In the genomic region with DNA sequence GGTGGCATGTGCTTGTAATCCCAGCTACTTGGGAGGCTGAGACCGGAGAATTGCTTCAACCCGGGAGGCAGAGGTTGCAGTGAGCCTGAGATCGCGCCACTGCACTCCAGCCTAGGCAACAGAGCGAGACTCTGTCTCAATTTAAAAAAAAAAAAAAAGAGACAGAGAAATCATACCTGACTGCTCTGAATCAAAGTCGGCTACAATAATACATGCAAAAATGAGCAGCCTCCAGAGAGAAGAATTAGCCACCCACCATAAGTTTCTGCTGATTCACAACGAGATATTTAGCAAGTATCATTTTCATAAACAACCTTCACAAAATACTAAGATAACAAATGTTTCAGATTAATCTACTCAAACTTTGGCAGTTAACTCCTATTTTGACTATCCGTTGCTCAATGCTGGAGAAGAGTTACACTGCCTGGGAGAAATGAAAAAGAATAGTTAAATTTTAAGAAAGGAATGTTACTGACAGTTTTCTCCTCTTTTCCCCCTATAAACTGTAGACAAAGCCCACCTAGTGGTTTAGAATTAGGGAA, we compare ENCODE assay signal across 11 cellular contexts. TPM values are rescaled to one million over a fixed set of nuclear protein-coding genes. Genes with fewer than 3 reads are reported as not detected.
DNase-seq lines count a peak whose midpoint lies in the region; ATAC-seq and TF ChIP-seq lines count a peak whose summit lies in the region.
"Had no signal": no experiment of that assay in that cellular context is flagged by ENCODE, and none has a peak within 500 bp of the region (broad histone marks: within the 10 kb centered on the region; RNA-seq: fewer than 3 reads in every experiment).

No MANE protein-coding gene starts in this region.

- CTCF ChIA-PET in SK-N-SH (lab: Yijun Ruan, JAX): interaction anchor here (1.5 to 1.8 kb wide), 2 partner anchors 20 to 91 kb away, joined by 3 to 5 read pairs; no protein-coding TSS in a partner anchor
- CTCF ChIA-PET in RWPE1 (lab: Yijun Ruan, JAX): interaction anchor here (0.6 kb wide), 1 partner anchor 37 kb away, joined by 3 read pairs; no protein-coding TSS in a partner anchor
- CTCF ChIA-PET in Calu3 (lab: Charles Lee): interaction anchor here (0.7 to 2.2 kb wide), 2 partner anchors 17 to 30 kb away, joined by 5 read pairs; a partner anchor contains a TSS

- TF ChIP-seq RAD21 in SK-N-SH (IDR thresholded peaks at IDR 0.05; ENCODE audit: low read length): no peak

- no peak overlapping the region for H3K4me3 Mint-ChIP-seq in Calu3 (ENCODE audit: low read depth, unreplicated experiment)

- no peak overlapping the region; the same call in 1 of the 2 replicates for H2AFZ ChIP-seq in SK-N-SH (ENCODE audit: low read depth)

- H3K4me3 ChIP-seq in SK-N-SH (ENCODE audit: low read depth in 2 of 2, low read length in 1 of 2) (peak overlapping the region in 1 of 2 experiments; percentile 93; a peak in 3 of 4 replicates), fibroblast of villous mesenchyme (ENCODE audit: low read depth, low read length) (no peak overlapping the region), vagina (no peak overlapping the region)

- H3K36me3 ChIP-seq in SK-N-SH (replicated peaks in 1 of 2; ENCODE audit: control insufficient read depth in 1 of 2, insufficient read depth in 2 of 2, low read length in 1 of 2): no peaks in the 10 kb centered on the region
- no peaks in the 10 kb centered on the region for H3K36me3 ChIP-seq in vagina
- H3K36me3 ChIP-seq: gastrocnemius medialis had no signal

- no peak for DNase-seq in SK-N-SH
- DNase-seq in RWPE1 (ENCODE audit: low spot score): no peak
- DNase-seq in fibroblast of villous mesenchyme (ENCODE audit: low read depth): peak; percentile 11
- no peak for DNase-seq in vagina (ENCODE audit: extremely low spot score in 2 of 2)
- DNase-seq in NCI-H2081 (lab: John Stamatoyannopoulos, UW): no peak
- no peak for DNase-seq in SIG-M5 (lab: John Stamatoyannopoulos, UW)
- DNase-seq in Calu3: no peak
- DNase-seq: central memory CD4-positive, alpha-beta T cell; gastrocnemius medialis; NCI-H2029 had no signal

- intact Hi-C loops in vagina (cut with DNase I): no loop called here
- intact Hi-C loops in Calu3 (cut with micrococcal nuclease; ENCODE audit: unreplicated experiment): no loop called here

- ATAC-seq in SK-N-SH treated with all-trans-retinoic acid at 6 μM for 48 hours: no peak

- no peaks in the 10 kb centered on the region for H3K9me3 ChIP-seq in SK-N-SH
- H3K9me3 ChIP-seq in vagina: no peaks in the 10 kb centered on the region
- H3K9me3 ChIP-seq: gastrocnemius medialis had no signal

- peaks cover 20% of the 10 kb centered on the region for H3K36me3 Mint-ChIP-seq in Calu3 (ENCODE audit: insufficient read depth, unreplicated experiment)

- H3K27me3 ChIP-seq in SK-N-SH (ENCODE audit: insufficient read depth) (no peaks in the 10 kb centered on the region), vagina (no peaks in the 10 kb centered on the region)

- no peak overlapping the region for H3K27ac Mint-ChIP-seq in Calu3 (ENCODE audit: unreplicated experiment)

- H3K9me2 ChIP-seq in SK-N-SH: no peaks in the 10 kb centered on the region

- H3K27ac ChIP-seq in SK-N-SH (ENCODE audit: low read depth in 2 of 2, low read length in 1 of 2): 0 out of 4 replicates have a peak overlapping the region, but pooled peaks of 1 of the 2 experiments have one; percentile 5
- H3K27ac ChIP-seq in RWPE1: peak overlapping the region; percentile 38
- H3K27ac ChIP-seq in vagina: peak overlapping the region; percentile 83

- no peaks in the 10 kb centered on the region for H4K20me1 ChIP-seq in SK-N-SH (ENCODE audit: insufficient read depth)

- H3K9me3 Mint-ChIP-seq in Calu3 (ENCODE audit: low read depth, unreplicated experiment): no peaks in the 10 kb centered on the region

- no peak for TF ChIP-seq EP300 in SK-N-SH (IDR thresholded peaks at IDR 0.05; ENCODE audit: borderline replicate concordance in 1 of 2, low read depth in 1 of 2, low read length in 1 of 2)

- H3K9ac ChIP-seq in SK-N-SH: no peak overlapping the region; the same call in 1 of the 2 replicates

- peak overlapping the region; percentile 83 for H3K4me2 ChIP-seq in SK-N-SH

- whole genome bisulfite sequencing in SK-N-SH (ENCODE audit: low lambda C conversion rate): 80% methylated on average over 8 of the region's 8 CpGs

- no TSS peak for BruUV-seq in Calu3 (replicated peaks; lab: Mats Ljungman, UMichigan)

- POLR2A ChIA-PET in SK-N-SH (lab: Yijun Ruan, JAX): no interaction called here
- POLR2A ChIA-PET in RWPE1 (lab: Yijun Ruan, JAX; ENCODE audit: low non-redundant PET): no interaction called here

- H3K4me1 Mint-ChIP-seq in Calu3 (ENCODE audit: low read depth, unreplicated experiment): no peaks in the 10 kb centered on the region

- peaks cover 9% of the 10 kb centered on the region; the same call in 1 of the 2 replicates for H3K79me2 ChIP-seq in SK-N-SH (ENCODE audit: insufficient read depth)

- H3K4me1 ChIP-seq in SK-N-SH (ENCODE audit: control insufficient read depth in 1 of 2, insufficient read depth in 2 of 2, low read depth in 1 of 2, low read length in 1 of 2) (peaks cover 3 to 7% of the 10 kb centered on the region in 2 experiments; a peak in 3 of 4 replicates), vagina (peaks cover 28% of the 10 kb centered on the region)

- H3F3A ChIP-seq in SK-N-SH (replicated peaks; ENCODE audit: insufficient read depth): peaks cover 15% of the 10 kb centered on the region

- TF ChIP-seq CTCF in SK-N-SH (IDR thresholded peaks at IDR 0.05) (no peak), RWPE1 (conservative IDR thresholded peaks at IDR 0.05; ENCODE audit: low read depth) (no peak), fibroblast of villous mesenchyme (IDR thresholded peaks at IDR 0.05; ENCODE audit: insufficient read depth, low read depth, low read length) (no peak), vagina (IDR thresholded peaks at IDR 0.05) (no peak), Calu3 (IDR thresholded peaks at IDR 0.05; ENCODE audit: unreplicated experiment) (no peak)

- no peaks in the 10 kb centered on the region for H3K27me3 Mint-ChIP-seq in Calu3 (ENCODE audit: unreplicated experiment)

- TF ChIP-seq POLR2A in vagina (IDR thresholded peaks at IDR 0.05): no peak

TF ChIP-seq in SK-N-SH, 30 proteins besides CTCF, POLR2A, EP300 and RAD21 (continues in another document):
- TF ChIP-seq MEF2A (IDR thresholded peaks at IDR 0.05; ENCODE audit: borderline replicate concordance, low read depth): no peak
- no peak for TF ChIP-seq POLR2AphosphoS5 (IDR thresholded peaks at IDR 0.05; ENCODE audit: low read depth, low read length)
- TF ChIP-seq YY1 (IDR thresholded peaks at IDR 0.05; ENCODE audit: low read depth): no peak
- no peak for TF ChIP-seq EZH2phosphoT487 (IDR thresholded peaks at IDR 0.05; ENCODE audit: borderline replicate concordance, low read depth)
- no peak for TF ChIP-seq JUND (IDR thresholded peaks at IDR 0.05)
- TF ChIP-seq, protein P1, sequence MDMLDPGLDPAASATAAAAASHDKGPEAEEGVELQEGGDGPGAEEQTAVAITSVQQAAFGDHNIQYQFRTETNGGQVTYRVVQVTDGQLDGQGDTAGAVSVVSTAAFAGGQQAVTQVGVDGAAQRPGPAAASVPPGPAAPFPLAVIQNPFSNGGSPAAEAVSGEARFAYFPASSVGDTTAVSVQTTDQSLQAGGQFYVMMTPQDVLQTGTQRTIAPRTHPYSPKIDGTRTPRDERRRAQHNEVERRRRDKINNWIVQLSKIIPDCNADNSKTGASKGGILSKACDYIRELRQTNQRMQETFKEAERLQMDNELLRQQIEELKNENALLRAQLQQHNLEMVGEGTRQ (IDR thresholded peaks at IDR 0.05; ENCODE audit: borderline replicate concordance, low read depth, low read length): no peak
- no peak for TF ChIP-seq SIN3A (IDR thresholded peaks at IDR 0.05; ENCODE audit: borderline replicate concordance, low read depth, low read length)
- TF ChIP-seq FOSL2 (IDR thresholded peaks at IDR 0.05; ENCODE audit: borderline replicate concordance, low read depth): no peak
- TF ChIP-seq TEAD4 (IDR thresholded peaks at IDR 0.05; ENCODE audit: borderline replicate concordance, insufficient read depth): no peak
- TF ChIP-seq SMC3 (IDR thresholded peaks at IDR 0.05; ENCODE audit: low read depth, low read length): no peak
- TF ChIP-seq TAF1 (IDR thresholded peaks at IDR 0.05; ENCODE audit: borderline replicate concordance, low read depth, low read length): no peak

TF ChIP-seq in SK-N-SH treated with all-trans-retinoic acid at 6 μM for 48 hours, 23 proteins besides CTCF, POLR2A, EP300 and RAD21 (continues in another document):
- TF ChIP-seq, protein P2, sequence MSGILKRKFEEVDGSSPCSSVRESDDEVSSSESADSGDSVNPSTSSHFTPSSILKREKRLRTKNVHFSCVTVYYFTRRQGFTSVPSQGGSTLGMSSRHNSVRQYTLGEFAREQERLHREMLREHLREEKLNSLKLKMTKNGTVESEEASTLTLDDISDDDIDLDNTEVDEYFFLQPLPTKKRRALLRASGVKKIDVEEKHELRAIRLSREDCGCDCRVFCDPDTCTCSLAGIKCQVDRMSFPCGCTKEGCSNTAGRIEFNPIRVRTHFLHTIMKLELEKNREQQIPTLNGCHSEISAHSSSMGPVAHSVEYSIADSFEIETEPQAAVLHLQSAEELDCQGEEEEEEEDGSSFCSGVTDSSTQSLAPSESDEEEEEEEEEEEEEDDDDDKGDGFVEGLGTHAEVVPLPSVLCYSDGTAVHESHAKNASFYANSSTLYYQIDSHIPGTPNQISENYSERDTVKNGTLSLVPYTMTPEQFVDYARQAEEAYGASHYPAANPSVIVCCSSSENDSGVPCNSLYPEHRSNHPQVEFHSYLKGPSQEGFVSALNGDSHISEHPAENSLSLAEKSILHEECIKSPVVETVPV (CRISPR knock-in tag; IDR thresholded peaks at IDR 0.05): no peak
- TF ChIP-seq RARB (CRISPR knock-in tag; IDR thresholded peaks at IDR 0.05) (no peak), ZFP3 (CRISPR knock-in tag; IDR thresholded peaks at IDR 0.05) (no peak)

RNA-seq across cellular contexts. Expression of a gene that starts 1.5 kb away (rescaled TPM):
- polyA plus RNA-seq in SK-N-SH (2012; rRNA removed): 21.3 and 26.1 TPM in 2 replicates
- 28.7 and 30.3 TPM in 2 replicates for polyA plus RNA-seq in SK-N-SH (2012; cell fraction: cytosol; rRNA removed)
- 11.5 and 21.5 TPM in 2 replicates for polyA plus RNA-seq in SK-N-SH (2012; cell fraction: nucleus; rRNA removed)
- total RNA-seq in fibroblast of villous mesenchyme (23.3 and 24.5 TPM in 2 replicates), vagina (33.9 TPM), Calu3 (2022) (26.0 and 34.8 TPM in 2 replicates)

RNA-seq across cellular contexts. Expression of a gene that starts 30.3 kb away (rescaled TPM):
- 13.0 and 21.5 TPM in 2 replicates for polyA plus RNA-seq in SK-N-SH (2012; rRNA removed)
- 25.2 and 33.6 TPM in 2 replicates for polyA plus RNA-seq in SK-N-SH (2012; cell fraction: cytosol; rRNA removed)
- polyA plus RNA-seq in SK-N-SH (2012; cell fraction: nucleus; rRNA removed): 9.2 and 15.6 TPM in 2 replicates
- total RNA-seq in fibroblast of villous mesenchyme: 25.8 and 35.4 TPM in 2 replicates
- 10.3 TPM for total RNA-seq in vagina
- total RNA-seq in Calu3 (2022): 25.8 and 29.9 TPM in 2 replicates
